Comparison of ENCODE assay signal across 1 cellular context in the genomic region with DNA sequence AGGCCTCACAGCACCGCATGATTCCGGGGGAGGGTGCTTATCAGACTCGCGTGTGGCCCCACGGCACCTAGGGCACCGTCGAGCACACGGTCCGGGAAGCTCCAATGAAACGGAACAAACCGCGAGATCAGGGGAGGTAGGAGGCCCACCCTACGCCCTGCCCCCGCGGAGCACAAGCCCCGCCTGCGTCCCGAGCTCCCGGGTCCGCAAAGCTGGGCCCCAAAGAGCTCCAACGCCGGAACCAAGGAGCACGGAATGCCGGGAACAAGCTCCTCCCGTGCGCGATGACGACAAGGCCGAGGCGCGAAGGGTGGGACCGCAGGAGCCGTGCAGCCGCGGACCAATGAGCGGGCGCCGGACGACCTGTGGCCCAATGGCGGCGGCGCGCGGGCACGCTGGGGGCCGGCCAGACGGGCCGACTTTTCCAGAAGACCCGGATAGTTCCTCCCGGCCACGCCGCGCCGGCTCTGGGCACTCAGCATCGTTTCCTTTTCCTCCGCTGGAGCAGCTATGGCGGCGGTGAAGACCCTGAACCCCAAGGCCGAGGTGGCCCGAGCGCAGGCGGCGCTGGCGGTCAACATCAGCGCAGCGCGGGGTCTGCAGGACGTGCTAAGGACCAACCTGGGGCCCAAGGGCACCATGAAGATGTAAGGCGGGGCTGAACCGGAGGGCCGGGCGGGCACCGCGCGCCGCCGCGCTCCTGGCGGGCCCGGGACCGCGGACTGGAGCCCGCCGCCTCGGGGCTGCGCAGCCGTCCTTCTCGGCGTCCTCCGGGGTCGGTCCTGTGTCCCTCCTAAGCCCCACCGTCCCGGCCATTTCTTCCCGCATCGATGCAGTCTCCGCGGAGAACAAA.
A peak's percentile ranks its signal among the peaks of the same experiment; 100 is the strongest.
TF ChIP-seq lines count a peak whose summit lies in the region.

A gene with protein sequence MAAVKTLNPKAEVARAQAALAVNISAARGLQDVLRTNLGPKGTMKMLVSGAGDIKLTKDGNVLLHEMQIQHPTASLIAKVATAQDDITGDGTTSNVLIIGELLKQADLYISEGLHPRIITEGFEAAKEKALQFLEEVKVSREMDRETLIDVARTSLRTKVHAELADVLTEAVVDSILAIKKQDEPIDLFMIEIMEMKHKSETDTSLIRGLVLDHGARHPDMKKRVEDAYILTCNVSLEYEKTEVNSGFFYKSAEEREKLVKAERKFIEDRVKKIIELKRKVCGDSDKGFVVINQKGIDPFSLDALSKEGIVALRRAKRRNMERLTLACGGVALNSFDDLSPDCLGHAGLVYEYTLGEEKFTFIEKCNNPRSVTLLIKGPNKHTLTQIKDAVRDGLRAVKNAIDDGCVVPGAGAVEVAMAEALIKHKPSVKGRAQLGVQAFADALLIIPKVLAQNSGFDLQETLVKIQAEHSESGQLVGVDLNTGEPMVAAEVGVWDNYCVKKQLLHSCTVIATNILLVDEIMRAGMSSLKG (plus strand): TSS at position 427 of the 853 bp plus-strand sequence. CDS start 84 bp downstream, at position 511.
A gene (minus strand): TSS at position 106 of the 853 bp plus-strand sequence. CDS start 30,232 bp downstream, outside the sequence.

TF ChIP-seq in WTC11, 78 proteins besides CTCF, POLR2A, EP300 and RAD21 (continued from another document):
- TF ChIP-seq, protein P1, sequence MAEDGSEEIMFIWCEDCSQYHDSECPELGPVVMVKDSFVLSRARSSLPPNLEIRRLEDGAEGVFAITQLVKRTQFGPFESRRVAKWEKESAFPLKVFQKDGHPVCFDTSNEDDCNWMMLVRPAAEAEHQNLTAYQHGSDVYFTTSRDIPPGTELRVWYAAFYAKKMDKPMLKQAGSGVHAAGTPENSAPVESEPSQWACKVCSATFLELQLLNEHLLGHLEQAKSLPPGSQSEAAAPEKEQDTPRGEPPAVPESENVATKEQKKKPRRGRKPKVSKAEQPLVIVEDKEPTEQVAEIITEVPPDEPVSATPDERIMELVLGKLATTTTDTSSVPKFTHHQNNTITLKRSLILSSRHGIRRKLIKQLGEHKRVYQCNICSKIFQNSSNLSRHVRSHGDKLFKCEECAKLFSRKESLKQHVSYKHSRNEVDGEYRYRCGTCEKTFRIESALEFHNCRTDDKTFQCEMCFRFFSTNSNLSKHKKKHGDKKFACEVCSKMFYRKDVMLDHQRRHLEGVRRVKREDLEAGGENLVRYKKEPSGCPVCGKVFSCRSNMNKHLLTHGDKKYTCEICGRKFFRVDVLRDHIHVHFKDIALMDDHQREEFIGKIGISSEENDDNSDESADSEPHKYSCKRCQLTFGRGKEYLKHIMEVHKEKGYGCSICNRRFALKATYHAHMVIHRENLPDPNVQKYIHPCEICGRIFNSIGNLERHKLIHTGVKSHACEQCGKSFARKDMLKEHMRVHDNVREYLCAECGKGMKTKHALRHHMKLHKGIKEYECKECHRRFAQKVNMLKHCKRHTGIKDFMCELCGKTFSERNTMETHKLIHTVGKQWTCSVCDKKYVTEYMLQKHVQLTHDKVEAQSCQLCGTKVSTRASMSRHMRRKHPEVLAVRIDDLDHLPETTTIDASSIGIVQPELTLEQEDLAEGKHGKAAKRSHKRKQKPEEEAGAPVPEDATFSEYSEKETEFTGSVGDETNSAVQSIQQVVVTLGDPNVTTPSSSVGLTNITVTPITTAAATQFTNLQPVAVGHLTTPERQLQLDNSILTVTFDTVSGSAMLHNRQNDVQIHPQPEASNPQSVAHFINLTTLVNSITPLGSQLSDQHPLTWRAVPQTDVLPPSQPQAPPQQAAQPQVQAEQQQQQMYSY (CRISPR knock-in tag; IDR thresholded peaks at IDR 0.05): no peak
- TF ChIP-seq ZNF317 (CRISPR knock-in tag; IDR thresholded peaks at IDR 0.05; ENCODE audit: borderline replicate concordance, low read depth) (no peak), NR2C2 (CRISPR knock-in tag; IDR thresholded peaks at IDR 0.05) (no peak), HMGA2 (CRISPR knock-in tag; IDR thresholded peaks at IDR 0.05) (no peak), ELF4 (CRISPR knock-in tag; IDR thresholded peaks at IDR 0.05; ENCODE audit: low read depth) (no peak), JUN (CRISPR knock-in tag; IDR thresholded peaks at IDR 0.05) (peak; percentile 80), KAT7 (CRISPR knock-in tag; IDR thresholded peaks at IDR 0.05; ENCODE audit: borderline replicate concordance) (0 out of 2 replicates have a peak, but pooled peaks have one; percentile 41), ESRRA (CRISPR knock-in tag; IDR thresholded peaks at IDR 0.05; ENCODE audit: borderline replicate concordance) (no peak), ATF1 (CRISPR knock-in tag; IDR thresholded peaks at IDR 0.05) (no peak), TP53 (CRISPR knock-in tag; IDR thresholded peaks at IDR 0.05) (0 out of 2 replicates have a peak, but pooled peaks have one; percentile 49), ZNF416 (CRISPR knock-in tag; IDR thresholded peaks at IDR 0.05) (0 out of 2 replicates have a peak, but pooled peaks have one; percentile 11)
- TF ChIP-seq, protein P2, sequence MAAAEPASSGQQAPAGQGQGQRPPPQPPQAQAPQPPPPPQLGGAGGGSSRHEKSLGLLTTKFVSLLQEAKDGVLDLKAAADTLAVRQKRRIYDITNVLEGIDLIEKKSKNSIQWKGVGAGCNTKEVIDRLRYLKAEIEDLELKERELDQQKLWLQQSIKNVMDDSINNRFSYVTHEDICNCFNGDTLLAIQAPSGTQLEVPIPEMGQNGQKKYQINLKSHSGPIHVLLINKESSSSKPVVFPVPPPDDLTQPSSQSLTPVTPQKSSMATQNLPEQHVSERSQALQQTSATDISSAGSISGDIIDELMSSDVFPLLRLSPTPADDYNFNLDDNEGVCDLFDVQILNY (CRISPR knock-in tag; IDR thresholded peaks at IDR 0.05): peak; percentile 93
- TF ChIP-seq, protein P3, sequence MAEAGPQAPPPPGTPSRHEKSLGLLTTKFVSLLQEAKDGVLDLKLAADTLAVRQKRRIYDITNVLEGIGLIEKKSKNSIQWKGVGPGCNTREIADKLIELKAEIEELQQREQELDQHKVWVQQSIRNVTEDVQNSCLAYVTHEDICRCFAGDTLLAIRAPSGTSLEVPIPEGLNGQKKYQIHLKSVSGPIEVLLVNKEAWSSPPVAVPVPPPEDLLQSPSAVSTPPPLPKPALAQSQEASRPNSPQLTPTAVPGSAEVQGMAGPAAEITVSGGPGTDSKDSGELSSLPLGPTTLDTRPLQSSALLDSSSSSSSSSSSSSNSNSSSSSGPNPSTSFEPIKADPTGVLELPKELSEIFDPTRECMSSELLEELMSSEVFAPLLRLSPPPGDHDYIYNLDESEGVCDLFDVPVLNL (CRISPR knock-in tag; IDR thresholded peaks at IDR 0.05; ENCODE audit: borderline replicate concordance, low read depth): no peak
- TF ChIP-seq, protein P4, sequence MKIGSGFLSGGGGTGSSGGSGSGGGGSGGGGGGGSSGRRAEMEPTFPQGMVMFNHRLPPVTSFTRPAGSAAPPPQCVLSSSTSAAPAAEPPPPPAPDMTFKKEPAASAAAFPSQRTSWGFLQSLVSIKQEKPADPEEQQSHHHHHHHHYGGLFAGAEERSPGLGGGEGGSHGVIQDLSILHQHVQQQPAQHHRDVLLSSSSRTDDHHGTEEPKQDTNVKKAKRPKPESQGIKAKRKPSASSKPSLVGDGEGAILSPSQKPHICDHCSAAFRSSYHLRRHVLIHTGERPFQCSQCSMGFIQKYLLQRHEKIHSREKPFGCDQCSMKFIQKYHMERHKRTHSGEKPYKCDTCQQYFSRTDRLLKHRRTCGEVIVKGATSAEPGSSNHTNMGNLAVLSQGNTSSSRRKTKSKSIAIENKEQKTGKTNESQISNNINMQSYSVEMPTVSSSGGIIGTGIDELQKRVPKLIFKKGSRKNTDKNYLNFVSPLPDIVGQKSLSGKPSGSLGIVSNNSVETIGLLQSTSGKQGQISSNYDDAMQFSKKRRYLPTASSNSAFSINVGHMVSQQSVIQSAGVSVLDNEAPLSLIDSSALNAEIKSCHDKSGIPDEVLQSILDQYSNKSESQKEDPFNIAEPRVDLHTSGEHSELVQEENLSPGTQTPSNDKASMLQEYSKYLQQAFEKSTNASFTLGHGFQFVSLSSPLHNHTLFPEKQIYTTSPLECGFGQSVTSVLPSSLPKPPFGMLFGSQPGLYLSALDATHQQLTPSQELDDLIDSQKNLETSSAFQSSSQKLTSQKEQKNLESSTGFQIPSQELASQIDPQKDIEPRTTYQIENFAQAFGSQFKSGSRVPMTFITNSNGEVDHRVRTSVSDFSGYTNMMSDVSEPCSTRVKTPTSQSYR (CRISPR knock-in tag; IDR thresholded peaks at IDR 0.05): no peak
- TF ChIP-seq, protein P5, sequence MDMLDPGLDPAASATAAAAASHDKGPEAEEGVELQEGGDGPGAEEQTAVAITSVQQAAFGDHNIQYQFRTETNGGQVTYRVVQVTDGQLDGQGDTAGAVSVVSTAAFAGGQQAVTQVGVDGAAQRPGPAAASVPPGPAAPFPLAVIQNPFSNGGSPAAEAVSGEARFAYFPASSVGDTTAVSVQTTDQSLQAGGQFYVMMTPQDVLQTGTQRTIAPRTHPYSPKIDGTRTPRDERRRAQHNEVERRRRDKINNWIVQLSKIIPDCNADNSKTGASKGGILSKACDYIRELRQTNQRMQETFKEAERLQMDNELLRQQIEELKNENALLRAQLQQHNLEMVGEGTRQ (CRISPR knock-in tag; IDR thresholded peaks at IDR 0.05): peak; percentile 42
- TF ChIP-seq, protein P6, sequence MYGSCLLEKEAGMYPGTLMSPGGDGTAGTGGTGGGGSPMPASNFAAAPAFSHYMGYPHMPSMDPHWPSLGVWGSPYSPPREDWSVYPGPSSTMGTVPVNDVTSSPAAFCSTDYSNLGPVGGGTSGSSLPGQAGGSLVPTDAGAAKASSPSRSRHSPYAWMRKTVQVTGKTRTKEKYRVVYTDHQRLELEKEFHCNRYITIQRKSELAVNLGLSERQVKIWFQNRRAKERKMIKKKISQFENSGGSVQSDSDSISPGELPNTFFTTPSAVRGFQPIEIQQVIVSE (CRISPR knock-in tag; IDR thresholded peaks at IDR 0.05; ENCODE audit: borderline replicate concordance): no peak
- TF ChIP-seq, protein P7, sequence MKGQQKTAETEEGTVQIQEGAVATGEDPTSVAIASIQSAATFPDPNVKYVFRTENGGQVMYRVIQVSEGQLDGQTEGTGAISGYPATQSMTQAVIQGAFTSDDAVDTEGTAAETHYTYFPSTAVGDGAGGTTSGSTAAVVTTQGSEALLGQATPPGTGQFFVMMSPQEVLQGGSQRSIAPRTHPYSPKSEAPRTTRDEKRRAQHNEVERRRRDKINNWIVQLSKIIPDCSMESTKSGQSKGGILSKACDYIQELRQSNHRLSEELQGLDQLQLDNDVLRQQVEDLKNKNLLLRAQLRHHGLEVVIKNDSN (CRISPR knock-in tag; IDR thresholded peaks at IDR 0.05): no peak
